ENCODE assay signal across 8 cellular contexts in the genomic region with DNA sequence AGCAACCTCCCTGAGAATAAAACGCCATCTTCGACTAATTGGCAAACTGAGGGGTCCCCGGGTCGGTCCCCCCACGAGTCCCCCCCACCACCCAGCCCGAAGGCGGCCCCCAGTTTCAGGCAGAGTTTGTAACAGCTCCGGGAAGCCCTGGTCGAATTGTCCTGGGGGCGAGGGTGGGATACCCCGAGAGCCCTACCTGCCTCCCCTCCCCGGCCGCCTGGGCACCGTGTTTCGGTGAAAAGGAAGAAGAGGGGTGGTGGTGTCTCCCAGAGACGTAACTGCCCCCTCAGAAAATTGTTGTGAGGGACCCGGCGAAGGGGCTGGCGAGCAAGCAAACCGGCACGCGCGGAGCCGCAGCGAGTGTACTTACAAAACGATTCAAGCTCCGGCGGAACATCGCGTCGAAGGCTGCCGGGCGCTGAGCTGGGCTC. TPM values are rescaled to one million over a fixed set of nuclear protein-coding genes. Genes with fewer than 3 reads are reported as not detected.
DNase-seq lines count a peak whose midpoint lies in the region; ATAC-seq and TF ChIP-seq lines count a peak whose summit lies in the region.

No MANE protein-coding gene starts in this region.

- TF ChIP-seq POLR2A in testis (IDR thresholded peaks at IDR 0.05) = no peak

- peak overlapping the region; percentile 63 to 96 for H3K27ac ChIP-seq in testis

- ATAC-seq in HG03521 (IDR thresholded peaks at IDR 0.05; ENCODE audit: unreplicated experiment) (no peak), HG03439 (IDR thresholded peaks at IDR 0.05; ENCODE audit: unreplicated experiment) (no peak)

- no peaks in the 10 kb centered on the region for H3K27me3 Mint-ChIP-seq in activated CD4-positive, alpha-beta T cell treated with anti-CD3 and anti-CD28 coated beads, Interleukin-2, amount 10 ng/mL, durations not matched to agents 24 days and 14 days
- peaks cover under 1% of the 10 kb centered on the region for H3K27me3 Mint-ChIP-seq in activated naive CD8-positive, alpha-beta T cell treated with anti-CD3 and anti-CD28 coated beads for 36 hours

- DNase-seq in activated CD4-positive, alpha-beta T cell treated with anti-CD3 and anti-CD28 coated beads, Interleukin-2, amount 10 ng/mL, durations not matched to agents 24 days and 14 days = no peak
- no peak for DNase-seq in activated CD4-positive, alpha-beta T cell treated with anti-CD3 and anti-CD28 coated beads for 48 hours
- no peak for DNase-seq in activated naive CD8-positive, alpha-beta T cell treated with anti-CD3 and anti-CD28 coated beads for 36 hours
- DNase-seq in kidney epithelial cell (ENCODE audit: low read depth) (no peak), testis (no peak)
- DNase-seq in stimulated activated CD4-positive, alpha-beta T cell treated with anti-CD3 and anti-CD28 coated beads, Interleukin-1b, Interleukin-23, amount 100 ng/mL, for 48 hours = no peak

- H3K9me3 ChIP-seq in testis = no peaks in the 10 kb centered on the region

- H3K27me3 ChIP-seq in kidney epithelial cell (ENCODE audit: control insufficient read depth, insufficient read depth, low read length) (no peaks in the 10 kb centered on the region), testis (no peaks in the 10 kb centered on the region)

- 2% methylated on average over 13 of the region's 33 CpGs; no CpG with 5 or more reads in 1 of the 2 donors for WGBS in testis, 2 donors

- peaks cover 17% of the 10 kb centered on the region for H3K4me1 Mint-ChIP-seq in activated CD4-positive, alpha-beta T cell treated with anti-CD3 and anti-CD28 coated beads, Interleukin-2, amount 10 ng/mL, durations not matched to agents 24 days and 14 days
- peaks cover 23% of the 10 kb centered on the region for H3K4me1 Mint-ChIP-seq in activated naive CD8-positive, alpha-beta T cell treated with anti-CD3 and anti-CD28 coated beads for 36 hours

- H3K36me3 ChIP-seq in kidney epithelial cell (ENCODE audit: control insufficient read depth, insufficient read depth, low read length) (no peaks in the 10 kb centered on the region), testis (ENCODE audit: low read depth, missing control alignments) (no peaks in the 10 kb centered on the region)

- intact Hi-C loops in activated CD4-positive, alpha-beta T cell treated with anti-CD3 and anti-CD28 coated beads, Interleukin-2, amount 10 ng/mL, durations not matched to agents 24 days and 14 days (cut with micrococcal nuclease) = loop anchor here (2.0 to 5.0 kb wide), 3 partner anchors 39 to 193 kb away; no protein-coding TSS in a partner anchor
- intact Hi-C loops in testis (cut with DNase I; ENCODE audit: low total_unique reads) = no loop called here

- H3K4me3 Mint-ChIP-seq in activated CD4-positive, alpha-beta T cell treated with anti-CD3 and anti-CD28 coated beads, Interleukin-2, amount 10 ng/mL, durations not matched to agents 24 days and 14 days = peak overlapping the region; percentile 78
- H3K4me3 Mint-ChIP-seq in activated naive CD8-positive, alpha-beta T cell treated with anti-CD3 and anti-CD28 coated beads for 36 hours = peak overlapping the region; percentile 77

- no peaks in the 10 kb centered on the region for H3K9me3 Mint-ChIP-seq in activated CD4-positive, alpha-beta T cell treated with anti-CD3 and anti-CD28 coated beads, Interleukin-2, amount 10 ng/mL, durations not matched to agents 24 days and 14 days
- no peaks in the 10 kb centered on the region for H3K9me3 Mint-ChIP-seq in activated naive CD8-positive, alpha-beta T cell treated with anti-CD3 and anti-CD28 coated beads for 36 hours

- H3K36me3 Mint-ChIP-seq in activated CD4-positive, alpha-beta T cell treated with anti-CD3 and anti-CD28 coated beads, Interleukin-2, amount 10 ng/mL, durations not matched to agents 24 days and 14 days (ENCODE audit: low read depth) = peaks cover 2% of the 10 kb centered on the region
- H3K36me3 Mint-ChIP-seq in activated naive CD8-positive, alpha-beta T cell treated with anti-CD3 and anti-CD28 coated beads for 36 hours = peaks cover 4% of the 10 kb centered on the region

- TF ChIP-seq CTCF in kidney epithelial cell (IDR thresholded peaks at IDR 0.05; ENCODE audit: insufficient read depth, low read length, poor library complexity, severe bottlenecking) (no peak), testis (IDR thresholded peaks at IDR 0.05) (no peak)

- H3K27ac Mint-ChIP-seq in activated CD4-positive, alpha-beta T cell treated with anti-CD3 and anti-CD28 coated beads, Interleukin-2, amount 10 ng/mL, durations not matched to agents 24 days and 14 days = peak overlapping the region; percentile 75
- peak overlapping the region; percentile 70 for H3K27ac Mint-ChIP-seq in activated naive CD8-positive, alpha-beta T cell treated with anti-CD3 and anti-CD28 coated beads for 36 hours

- H3K4me3 ChIP-seq in kidney epithelial cell (ENCODE audit: low read depth, low read length) (peak overlapping the region; percentile 55), testis (peak overlapping the region; percentile 72 to 81)

- no peaks in the 10 kb centered on the region for H3K4me1 ChIP-seq in testis

RNA-seq across cellular contexts. Expression of gene ATP11C, which starts 1.2 kb away (rescaled TPM):
- total RNA-seq in activated CD4-positive, alpha-beta T cell treated with anti-CD3 and anti-CD28 coated beads, Interleukin-2, amount 10 ng/mL, durations not matched to agents 24 days and 14 days = 20.0 and 21.8 TPM in 2 replicates
- total RNA-seq in activated naive CD8-positive, alpha-beta T cell treated with anti-CD3 and anti-CD28 coated beads for 36 hours = 10 to 100 TPM; 20.3 to 25.4 TPM
- total RNA-seq in kidney epithelial cell = 23.1 and 32.4 TPM in 2 replicates
- 10 to 100 TPM; 33.8 to 36.6 TPM for total RNA-seq in testis
- polyA plus RNA-seq in testis (ENCODE audit: insufficient read depth, low read depth, low replicate concordance) = 15.9 TPM

RNA-seq across cellular contexts. Expression of gene CXorf66, which starts 33.7 kb away (rescaled TPM):
- not detected in 2 replicates for total RNA-seq in activated CD4-positive, alpha-beta T cell treated with anti-CD3 and anti-CD28 coated beads, Interleukin-2, amount 10 ng/mL, durations not matched to agents 24 days and 14 days
- total RNA-seq in activated naive CD8-positive, alpha-beta T cell treated with anti-CD3 and anti-CD28 coated beads for 36 hours = not detected
- total RNA-seq in kidney epithelial cell (not detected in 2 replicates), testis (1 to 10 TPM; 3.6 to 5.7 TPM)
- 18.0 TPM for polyA plus RNA-seq in testis (ENCODE audit: insufficient read depth, low read depth, low replicate concordance)
